Comparison of ENCODE assay signal across 29 cellular contexts in genomic region chr1:60952566-60953215, GRCh38.
"Had no signal": no experiment of that assay in that cellular context is flagged by ENCODE, and none has a peak within 500 bp of the region (broad histone marks: within the 10 kb centered on the region; RNA-seq: fewer than 3 reads in every experiment).

No MANE protein-coding gene starts in this region.

- H3K9me3 ChIP-seq: adrenal gland, left lung, prostate gland, suprapubic skin had no signal

- DNase-seq: activated CD4-positive, alpha-beta memory T cell treated with anti-CD3 and anti-CD28 coated beads for 36 hours; activated CD4-positive, alpha-beta T cell treated with anti-CD3 and anti-CD28 coated beads, Interleukin-2, amount 10 ng/mL, durations not matched to agents 24 days and 14 days; activated CD4-positive, CD25-positive, alpha-beta regulatory T cell treated with anti-CD3 and anti-CD28 coated beads, Interleukin-2, amount 50 U/mL, for 72 hours; activated CD8-positive, alpha-beta memory T cell treated with anti-CD3 and anti-CD28 coated beads, Interleukin-2, amount 50 U/mL, for 4 hours; activated effector memory CD4-positive, alpha-beta T cell treated with anti-CD3 and anti-CD28 coated beads, Interleukin-2, amount 50 U/mL, for 16 hours; activated naive CD4-positive, alpha-beta T cell treated with anti-CD3 and anti-CD28 coated beads for 36 hours; activated naive CD8-positive, alpha-beta T cell treated with anti-CD3 and anti-CD28 coated beads for 36 hours; activated T-cell treated with anti-CD3 and anti-CD28 coated beads, Interleukin-2, amount 50 U/mL, for 1 hour; adrenal gland; aorta; brain microvascular endothelial cell; endodermal cell; foreskin melanocyte; left lung; mesendoderm; ovary; retina; small intestine; stimulated activated CD4-positive, alpha-beta T cell treated with anti-CD3 and anti-CD28 coated beads, Interleukin-4, amount 100 ng/mL, for 24 hours; T-helper 17 cell; T1000 had no signal

- H3K36me3 ChIP-seq: adrenal gland, brain microvascular endothelial cell, esophagus muscularis mucosa, left lung, ovary, prostate gland, suprapubic skin, tibial nerve had no signal

- H3K27me3 ChIP-seq: adrenal gland, brain microvascular endothelial cell, esophagus muscularis mucosa, left lung, ovary, suprapubic skin, tibial nerve had no signal

- H3K4me1 ChIP-seq: adrenal gland, left lung, prostate gland had no signal

- H3K4me3 ChIP-seq: adrenal gland, coronary artery, esophagus muscularis mucosa, left lung, lung, ovary, prostate gland, suprapubic skin, tibial nerve had no signal

- H3K27ac ChIP-seq: adrenal gland, brain microvascular endothelial cell, coronary artery, esophagus muscularis mucosa, left lung, ovary, prostate gland, suprapubic skin, tibial nerve had no signal

- ATAC-seq: left lung; sciatic nerve; stimulated activated effector memory CD8-positive, alpha-beta T cell treated with anti-CD3 and anti-CD28 coated beads, Interleukin-12 subunit alpha, Interleukin-12 subunit beta, amount 100 ng/mL, for 72 hours; T-helper 17 cell had no signal
